ENCODE assay signal across 1 cellular context in genomic region chr6:19024737-19025136, GRCh38.
TF ChIP-seq lines count a peak whose summit lies in the region.

No MANE protein-coding gene starts in this region.

TF ChIP-seq in K562, 482 proteins besides CTCF, POLR2A, EP300 and RAD21 (continued from another document):
- TF ChIP-seq ATF4 (CRISPR knock-in tag; IDR thresholded peaks at IDR 0.05), result no peak
